13 cellular contexts compared by ENCODE assay signal in genomic region chr1:99756598-99756997, GRCh38. TPM values are rescaled to one million over a fixed set of nuclear protein-coding genes. Genes with fewer than 3 reads are reported as not detected.
DNase-seq lines count a peak whose midpoint lies in the region; ATAC-seq and TF ChIP-seq lines count a peak whose summit lies in the region.
"Had no signal": no experiment of that assay in that cellular context is flagged by ENCODE, and none has a peak within 500 bp of the region (broad histone marks: within the 10 kb centered on the region; RNA-seq: fewer than 3 reads in every experiment).

No MANE protein-coding gene starts in this region.

- no peak overlapping the region for H3K27ac Mint-ChIP-seq in activated CD8-positive, alpha-beta T cell treated with anti-CD3 and anti-CD28 coated beads for 36 hours

- no peak overlapping the region for H3K27ac ChIP-seq in mesenchymal stem cell (ENCODE audit: low read length, poor library complexity, severe bottlenecking)

- no peak overlapping the region for H3K18ac ChIP-seq in mesenchymal stem cell (ENCODE audit: low read depth in 1 of 2, low read length in 2 of 2)

- no peak overlapping the region for H2BK5ac ChIP-seq in mesenchymal stem cell (ENCODE audit: low read depth, low read length, poor library complexity, severe bottlenecking)

- H3K36me3 ChIP-seq in mesenchymal stem cell (ENCODE audit: control insufficient read depth in 1 of 2, insufficient read depth in 2 of 2, low read depth in 1 of 2, low read length in 2 of 2) = no peaks in the 10 kb centered on the region

- H2BK120ac ChIP-seq in mesenchymal stem cell (ENCODE audit: low read depth, low read length) = no peak overlapping the region

- H3K4me1 ChIP-seq in mesenchymal stem cell (ENCODE audit: control insufficient read depth, insufficient read depth, low read depth, low read length) = peaks cover 1% of the 10 kb centered on the region

- ATAC-seq in esophagus mucosa = peak; percentile 95
- no peak for ATAC-seq in activated CD8-positive, alpha-beta T cell treated with anti-CD3 and anti-CD28 coated beads for 36 hours

- no peak overlapping the region for H3K14ac ChIP-seq in mesenchymal stem cell (ENCODE audit: low read length in 2 of 2)

- POLR2A ChIA-PET in activated CD8-positive, alpha-beta T cell treated with anti-CD3 and anti-CD28 coated beads for 36 hours (lab: Charles Lee) = no interaction called here

- H2AFZ ChIP-seq in mesenchymal stem cell (ENCODE audit: low read depth, low read length) = no peak overlapping the region

- DNase-seq in AG20443 (ENCODE audit: low spot score) (peak; percentile 23), MV-4-11 (lab: John Stamatoyannopoulos, UW) (peak; percentile 3), mesenchymal stem cell (no peak), pons (ENCODE audit: low spot score) (no peak), epidermal melanocyte (ENCODE audit: insufficient read length, low spot score) (no peak), posterior vena cava (ENCODE audit: low spot score) (no peak)
- DNase-seq in activated CD8-positive, alpha-beta T cell treated with anti-CD3 and anti-CD28 coated beads for 36 hours = no peak
- DNase-seq: activated CD4-positive, alpha-beta T cell treated with anti-CD3 and anti-CD28 coated beads for 48 hours; AML-193; cerebellar nuclear complex; KG1 had no signal

- H3K4me1 Mint-ChIP-seq in activated CD8-positive, alpha-beta T cell treated with anti-CD3 and anti-CD28 coated beads for 36 hours (ENCODE audit: low read depth) = peaks cover 21% of the 10 kb centered on the region

- H3K23ac ChIP-seq in mesenchymal stem cell (ENCODE audit: low read length in 2 of 2) = no peak overlapping the region

- intact Hi-C loops in activated CD8-positive, alpha-beta T cell treated with anti-CD3 and anti-CD28 coated beads for 36 hours (cut with micrococcal nuclease) = no loop called here
- intact Hi-C loops in posterior vena cava (cut with DNase I) = no loop called here

- H2BK12ac ChIP-seq in mesenchymal stem cell (ENCODE audit: low read length in 2 of 2) = no peak overlapping the region

- H3K27me3 Mint-ChIP-seq in activated CD8-positive, alpha-beta T cell treated with anti-CD3 and anti-CD28 coated beads for 36 hours = no peaks in the 10 kb centered on the region

- no peak overlapping the region for H3K4me2 ChIP-seq in mesenchymal stem cell (ENCODE audit: low read length, poor library complexity, severe bottlenecking)

- no peak overlapping the region for H3K4me3 ChIP-seq in mesenchymal stem cell (ENCODE audit: insufficient read depth in 1 of 2, low read depth in 1 of 2, low read length in 2 of 2)

- H3K36me3 Mint-ChIP-seq in activated CD8-positive, alpha-beta T cell treated with anti-CD3 and anti-CD28 coated beads for 36 hours (ENCODE audit: low read depth) = peaks cover 7% of the 10 kb centered on the region

- peak overlapping the region; percentile 65 for H3K9ac ChIP-seq in mesenchymal stem cell (ENCODE audit: low read length)

- H4K8ac ChIP-seq in mesenchymal stem cell (ENCODE audit: low read length) = no peak overlapping the region

- no peaks in the 10 kb centered on the region for H3K27me3 ChIP-seq in mesenchymal stem cell (ENCODE audit: control insufficient read depth in 1 of 2, insufficient read depth in 1 of 2, low read length in 2 of 2)

- WGBS in mesenchymal stem cell = 86% methylated on average over 2 of the region's 3 CpGs

- H4K91ac ChIP-seq in mesenchymal stem cell (ENCODE audit: low read length) = no peak overlapping the region

- H2BK15ac ChIP-seq in mesenchymal stem cell (ENCODE audit: low read depth, poor library complexity, severe bottlenecking) = no peak overlapping the region

- CTCF ChIA-PET in activated CD8-positive, alpha-beta T cell treated with anti-CD3 and anti-CD28 coated beads for 36 hours (lab: Charles Lee) = interaction anchor here (0.7 to 0.9 kb wide), 2 partner anchors 23 to 49 kb away, joined by 3 read pairs; no protein-coding TSS in a partner anchor

- H3K4me3 Mint-ChIP-seq in activated CD8-positive, alpha-beta T cell treated with anti-CD3 and anti-CD28 coated beads for 36 hours = no peak overlapping the region
- H3K4me3 Mint-ChIP-seq: neural crest cell had no signal

- no peak overlapping the region for H3K4ac ChIP-seq in mesenchymal stem cell (ENCODE audit: low read depth in 1 of 2, low read length in 2 of 2)

- peaks cover 16% of the 10 kb centered on the region for H3K79me1 ChIP-seq in mesenchymal stem cell (replicated peaks; ENCODE audit: low read length, poor library complexity, severe bottlenecking)

- TF ChIP-seq CTCF in activated CD8-positive, alpha-beta T cell treated with anti-CD3 and anti-CD28 coated beads for 36 hours (IDR thresholded peaks at IDR 0.05) = no peak

- no peaks in the 10 kb centered on the region for H3K9me3 ChIP-seq in mesenchymal stem cell (ENCODE audit: control insufficient read depth, low read length)

- H3K9me3 Mint-ChIP-seq in activated CD8-positive, alpha-beta T cell treated with anti-CD3 and anti-CD28 coated beads for 36 hours = peaks cover 9% of the 10 kb centered on the region
- H3K9me3 Mint-ChIP-seq: neural crest cell had no signal

- no peak overlapping the region for H2AK5ac ChIP-seq in mesenchymal stem cell (ENCODE audit: low read length, severe bottlenecking)

RNA-seq across cellular contexts. Expression of gene FRRS1, which starts 9.8 kb away (rescaled TPM):
- total RNA-seq in esophagus mucosa (30.7 TPM), posterior vena cava (10 to 100 TPM in 1 of 2 donors, 1 to 10 TPM in 1; 8.0 to 17.5 TPM)
- 6.5 TPM for polyA plus RNA-seq in mesenchymal stem cell (2013, experiment 1 of 2)
- polyA plus RNA-seq in mesenchymal stem cell (2013, experiment 2 of 2) = 6.6 TPM
- total RNA-seq in activated CD8-positive, alpha-beta T cell treated with anti-CD3 and anti-CD28 coated beads for 36 hours = 1 to 10 TPM; 4.0 to 4.2 TPM

Comparison
In these comparisons a context has a peak if more than half of its experiments do, and no peak if none do; other contexts are left out.
1. DNase-seq: peak in AG20443 (single experiment) and MV-4-11 (single experiment); none in mesenchymal stem cell (single experiment), activated CD8-positive, alpha-beta T cell treated with anti-CD3 and anti-CD28 coated beads for 36 hours (single experiment), pons (single experiment), epidermal melanocyte (single experiment) and posterior vena cava (single experiment).